In the genomic region with DNA sequence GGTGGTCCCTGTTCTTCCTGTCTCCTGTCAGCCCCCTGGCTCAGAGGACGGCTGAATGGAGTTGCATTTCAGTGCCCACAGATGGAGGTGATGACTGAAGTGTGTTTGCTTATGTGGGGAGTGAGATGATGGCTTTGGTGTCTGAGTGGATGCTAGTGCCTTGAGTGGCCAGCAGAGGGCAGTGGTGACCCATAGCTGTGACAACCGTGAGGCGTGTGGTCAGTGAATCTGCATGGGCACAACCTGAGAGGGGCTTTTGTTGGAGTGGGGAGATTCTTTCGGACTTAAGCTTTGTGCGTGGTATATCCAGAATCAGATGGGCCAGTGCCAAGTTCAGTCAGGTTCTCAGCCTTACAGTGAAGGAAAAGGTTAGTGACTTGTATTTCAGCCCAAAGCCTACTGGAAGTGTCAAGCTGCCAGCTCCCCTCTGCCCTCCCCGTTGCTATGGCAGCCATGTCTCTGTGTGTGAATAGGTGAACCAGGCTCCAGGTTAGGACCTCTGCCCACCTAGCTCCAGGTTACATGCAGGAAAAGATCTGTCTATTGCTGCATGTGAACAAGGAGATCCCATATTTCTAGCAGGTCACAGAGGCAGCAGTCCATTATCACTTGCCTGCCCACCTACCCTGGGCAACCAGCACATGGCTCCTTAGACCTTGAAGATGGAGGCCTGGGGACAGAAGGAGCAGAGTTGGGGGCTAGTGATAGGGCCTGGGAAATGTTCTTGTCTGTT, we compare ENCODE assay signal across 8 cellular contexts. TPM values are rescaled to one million over a fixed set of nuclear protein-coding genes. Genes with fewer than 3 reads are reported as not detected.
DNase-seq lines count a peak whose midpoint lies in the region; ATAC-seq, FAIRE-seq and TF ChIP-seq lines count a peak whose summit lies in the region.

No MANE protein-coding gene starts in this region.

- no peaks in the 10 kb centered on the region for H3K9me3 Mint-ChIP-seq in activated CD8-positive, alpha-beta memory T cell treated with anti-CD3 and anti-CD28 coated beads, Interleukin-2, amount 10 ng/mL, durations not matched to agents 7 days and 5 days (ENCODE audit: low read depth)
- H3K9me3 Mint-ChIP-seq in stimulated activated naive CD8-positive, alpha-beta T cell treated with anti-CD3 and anti-CD28 coated beads, Interleukin-15, amount 100 ng/mL, for 72 hours, result no peaks in the 10 kb centered on the region

- CTCF ChIA-PET in activated CD8-positive, alpha-beta memory T cell treated with anti-CD3 and anti-CD28 coated beads, Interleukin-2, amount 10 ng/mL, durations not matched to agents 7 days and 5 days (lab: Charles Lee), result interaction anchor here (0.7 to 8.5 kb wide), 34 partner anchors 9 to 338 kb away, joined by 3 to 215 read pairs (median 5); partner anchors contain the start of genes CXXC5 and UBE2D2

- peak; percentile 66 for FAIRE-seq in HTR-8/SVneo (lab: Jason Lieb, UNC)

- ATAC-seq in activated CD8-positive, alpha-beta memory T cell treated with anti-CD3 and anti-CD28 coated beads, Interleukin-2, amount 10 ng/mL, durations not matched to agents 7 days and 5 days, result peak; percentile 40
- no peak for ATAC-seq in stimulated activated naive CD8-positive, alpha-beta T cell treated with anti-CD3 and anti-CD28 coated beads, Interleukin-15, amount 100 ng/mL, for 72 hours
- ATAC-seq in HG03469 (IDR thresholded peaks at IDR 0.05; ENCODE audit: unreplicated experiment), result no peak

- peak overlapping the region; percentile 29 for H3K27ac Mint-ChIP-seq in activated CD8-positive, alpha-beta memory T cell treated with anti-CD3 and anti-CD28 coated beads, Interleukin-2, amount 10 ng/mL, durations not matched to agents 7 days and 5 days
- peak overlapping the region; percentile 19 to 62 for H3K27ac Mint-ChIP-seq in stimulated activated naive CD8-positive, alpha-beta T cell treated with anti-CD3 and anti-CD28 coated beads, Interleukin-15, amount 100 ng/mL, for 72 hours

- DNase-seq in HTR-8/SVneo (ENCODE audit: insufficient read length, low spot score) (peak; percentile 85), NOMO-1 treated with DMSO at 0.1 percent for 48 hours (lab: John Stamatoyannopoulos, UW; ENCODE audit: unreplicated experiment) (peak; percentile 66), epidermal melanocyte (ENCODE audit: insufficient read length, low spot score) (peak; percentile 70), midbrain (lab: John Stamatoyannopoulos, UW) (peak; percentile 81)
- DNase-seq in activated CD8-positive, alpha-beta memory T cell treated with anti-CD3 and anti-CD28 coated beads, Interleukin-2, amount 10 ng/mL, durations not matched to agents 7 days and 5 days, result peak; percentile 78
- DNase-seq in stimulated activated naive CD8-positive, alpha-beta T cell treated with anti-CD3 and anti-CD28 coated beads, Interleukin-15, amount 100 ng/mL, for 72 hours, result peak; percentile 59 to 64

- no peaks in the 10 kb centered on the region for H3K27me3 Mint-ChIP-seq in activated CD8-positive, alpha-beta memory T cell treated with anti-CD3 and anti-CD28 coated beads, Interleukin-2, amount 10 ng/mL, durations not matched to agents 7 days and 5 days
- H3K27me3 Mint-ChIP-seq in stimulated activated naive CD8-positive, alpha-beta T cell treated with anti-CD3 and anti-CD28 coated beads, Interleukin-15, amount 100 ng/mL, for 72 hours, result no peaks in the 10 kb centered on the region

- peak; percentile 90 for TF ChIP-seq CTCF in GM12801 (IDR thresholded peaks at IDR 0.05; ENCODE audit: extremely low read depth, insufficient read length)

- H3K36me3 Mint-ChIP-seq in activated CD8-positive, alpha-beta memory T cell treated with anti-CD3 and anti-CD28 coated beads, Interleukin-2, amount 10 ng/mL, durations not matched to agents 7 days and 5 days, result peaks cover 18% of the 10 kb centered on the region

- H3K4me1 Mint-ChIP-seq in activated CD8-positive, alpha-beta memory T cell treated with anti-CD3 and anti-CD28 coated beads, Interleukin-2, amount 10 ng/mL, durations not matched to agents 7 days and 5 days, result peaks cover 52% of the 10 kb centered on the region
- peaks cover 59% of the 10 kb centered on the region for H3K4me1 Mint-ChIP-seq in stimulated activated naive CD8-positive, alpha-beta T cell treated with anti-CD3 and anti-CD28 coated beads, Interleukin-15, amount 100 ng/mL, for 72 hours

- no peak overlapping the region for H3K4me3 Mint-ChIP-seq in activated CD8-positive, alpha-beta memory T cell treated with anti-CD3 and anti-CD28 coated beads, Interleukin-2, amount 10 ng/mL, durations not matched to agents 7 days and 5 days
- no peak overlapping the region for H3K4me3 Mint-ChIP-seq in stimulated activated naive CD8-positive, alpha-beta T cell treated with anti-CD3 and anti-CD28 coated beads, Interleukin-15, amount 100 ng/mL, for 72 hours

RNA-seq across cellular contexts. Expression of gene CXXC5, which starts 14.7 kb away (rescaled TPM):
- 1 to 10 TPM; 1.8 to 4.1 TPM for total RNA-seq in activated CD8-positive, alpha-beta memory T cell treated with anti-CD3 and anti-CD28 coated beads, Interleukin-2, amount 10 ng/mL, durations not matched to agents 7 days and 5 days
